ENCODE assay signal across 8 cellular contexts in the genomic region with DNA sequence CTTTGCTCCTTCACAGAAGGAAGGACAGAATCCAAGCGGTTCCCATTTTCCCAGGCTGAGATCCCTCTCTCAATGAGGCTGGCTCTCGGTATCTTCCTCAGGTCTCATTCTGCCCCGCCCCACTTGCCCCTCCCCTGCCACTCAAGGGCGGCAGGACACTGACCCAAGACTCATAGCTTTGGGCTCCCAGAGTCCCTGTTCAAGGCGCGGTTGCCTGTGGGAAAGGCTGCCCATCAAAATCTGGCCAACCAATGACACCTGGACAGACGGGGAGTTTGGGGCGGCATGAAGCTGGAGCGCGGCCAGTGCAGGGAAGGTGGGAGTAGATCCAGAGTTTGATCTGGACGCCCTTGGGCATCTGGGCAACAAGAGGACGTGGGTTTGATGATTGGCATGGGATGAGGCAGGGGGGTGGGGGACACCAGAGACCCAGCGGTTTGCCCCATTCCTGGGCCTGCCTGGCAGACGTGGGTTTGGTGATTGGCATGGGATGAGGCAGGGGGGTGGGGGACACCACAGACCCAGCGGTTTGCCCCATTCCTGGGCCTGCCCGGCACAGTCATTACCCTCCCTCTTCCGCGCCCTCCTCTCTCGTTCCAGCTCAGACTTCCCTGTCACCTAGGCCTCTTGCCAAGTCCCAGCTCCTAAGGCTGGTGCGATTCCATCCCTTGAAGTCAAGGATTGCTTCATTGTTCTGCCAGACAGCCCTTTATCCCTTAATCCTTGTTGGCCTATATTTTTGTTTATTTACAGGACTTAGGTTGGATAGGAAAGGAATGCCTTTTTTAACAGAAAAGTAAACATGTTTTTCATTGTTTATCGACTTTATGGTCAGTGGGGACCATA.
A peak's percentile ranks its signal among the peaks of the same experiment; 100 is the strongest.
DNase-seq lines count a peak whose midpoint lies in the region; ATAC-seq lines count a peak whose summit lies in the region.

No MANE protein-coding gene starts in this region.

- peaks cover 15% of the 10 kb centered on the region for H3K36me3 Mint-ChIP-seq in activated CD4-positive, alpha-beta memory T cell treated with anti-CD3 and anti-CD28 coated beads, Interleukin-2, amount 10 ng/mL, durations not matched to agents 7 days and 5 days (ENCODE audit: low read depth)
- H3K36me3 Mint-ChIP-seq in stimulated activated naive B cell treated with anti-CD40 and anti-IgM and Interleukin-4, amounts not matched to agents 10 μg/mL and 1 μg/mL and 100 μg/mL, for 72 hours: no peaks in the 10 kb centered on the region

- intact Hi-C loops in left cardiac atrium (cut with DNase I): loop anchor here (1.0 to 10.0 kb wide), 4 partner anchors 61 to 374 kb away; partner anchors contain the start of genes RAD52 (in 1 of the 2) and WNK1 (in 1 of the 2)

- CTCF ChIA-PET in activated CD4-positive, alpha-beta memory T cell treated with anti-CD3 and anti-CD28 coated beads, Interleukin-2, amount 10 ng/mL, durations not matched to agents 7 days and 5 days (lab: Charles Lee): interaction anchor here (0.7 to 5.7 kb wide), 10 partner anchors 13 to 378 kb away, joined by 3 to 50 read pairs (median 5); partner anchors contain the start of genes RAD52 and WNK1

- POLR2A ChIA-PET in activated CD4-positive, alpha-beta memory T cell treated with anti-CD3 and anti-CD28 coated beads, Interleukin-2, amount 10 ng/mL, durations not matched to agents 7 days and 5 days (lab: Charles Lee): interaction anchor here (0.7 to 4.9 kb wide), 6 partner anchors 181 to 378 kb away, joined by 3 to 32 read pairs (median 4); partner anchors contain the start of genes RAD52 and WNK1

- H3K27ac Mint-ChIP-seq in activated CD4-positive, alpha-beta memory T cell treated with anti-CD3 and anti-CD28 coated beads, Interleukin-2, amount 10 ng/mL, durations not matched to agents 7 days and 5 days: no peak overlapping the region
- no peak overlapping the region for H3K27ac Mint-ChIP-seq in stimulated activated naive B cell treated with anti-CD40 and anti-IgM and Interleukin-4, amounts not matched to agents 10 μg/mL and 1 μg/mL and 100 μg/mL, for 72 hours

- peaks cover 78% of the 10 kb centered on the region for H3K4me1 Mint-ChIP-seq in activated CD4-positive, alpha-beta memory T cell treated with anti-CD3 and anti-CD28 coated beads, Interleukin-2, amount 10 ng/mL, durations not matched to agents 7 days and 5 days
- H3K4me1 Mint-ChIP-seq in stimulated activated naive B cell treated with anti-CD40 and anti-IgM and Interleukin-4, amounts not matched to agents 10 μg/mL and 1 μg/mL and 100 μg/mL, for 72 hours: peaks cover 8 to 13% of the 10 kb centered on the region in 2 donors

- DNase-seq in activated CD8-positive, alpha-beta memory T cell treated with anti-CD3 and anti-CD28 coated beads, Interleukin-2, amount 50 U/mL, for 48 hours: peak; percentile 53
- DNase-seq in activated CD8-positive, alpha-beta memory T cell treated with anti-CD3 and anti-CD28 coated beads for 24 hours: no peak
- DNase-seq in activated CD4-positive, alpha-beta memory T cell treated with anti-CD3 and anti-CD28 coated beads, Interleukin-2, amount 10 ng/mL, durations not matched to agents 7 days and 5 days: no peak
- DNase-seq in left cardiac atrium: peak; percentile 87
- DNase-seq in pulmonary artery endothelial cell (ENCODE audit: low read depth, low spot score): peak; percentile 29
- DNase-seq in foreskin melanocyte: no peak
- no peak for DNase-seq in COLO668 (lab: John Stamatoyannopoulos, UW; ENCODE audit: unreplicated experiment)
- DNase-seq in stimulated activated naive B cell treated with anti-CD40 and anti-IgM and Interleukin-4, amounts not matched to agents 10 μg/mL and 1 μg/mL and 100 μg/mL, for 72 hours: no peak

- no peaks in the 10 kb centered on the region for H3K27me3 Mint-ChIP-seq in activated CD4-positive, alpha-beta memory T cell treated with anti-CD3 and anti-CD28 coated beads, Interleukin-2, amount 10 ng/mL, durations not matched to agents 7 days and 5 days
- peaks cover 0 to 4% of the 10 kb centered on the region in 2 donors for H3K27me3 Mint-ChIP-seq in stimulated activated naive B cell treated with anti-CD40 and anti-IgM and Interleukin-4, amounts not matched to agents 10 μg/mL and 1 μg/mL and 100 μg/mL, for 72 hours

- no peaks in the 10 kb centered on the region for H3K9me3 Mint-ChIP-seq in activated CD4-positive, alpha-beta memory T cell treated with anti-CD3 and anti-CD28 coated beads, Interleukin-2, amount 10 ng/mL, durations not matched to agents 7 days and 5 days
- no peaks in the 10 kb centered on the region for H3K9me3 Mint-ChIP-seq in stimulated activated naive B cell treated with anti-CD40 and anti-IgM and Interleukin-4, amounts not matched to agents 10 μg/mL and 1 μg/mL and 100 μg/mL, for 72 hours

- H3K4me3 Mint-ChIP-seq in activated CD4-positive, alpha-beta memory T cell treated with anti-CD3 and anti-CD28 coated beads, Interleukin-2, amount 10 ng/mL, durations not matched to agents 7 days and 5 days: peak overlapping the region; percentile 16
- peak overlapping the region in 1 of 2 donors; percentile 31 for H3K4me3 Mint-ChIP-seq in stimulated activated naive B cell treated with anti-CD40 and anti-IgM and Interleukin-4, amounts not matched to agents 10 μg/mL and 1 μg/mL and 100 μg/mL, for 72 hours

- peak; percentile 54 to 56 for ATAC-seq in left cardiac atrium
- no peak for ATAC-seq in stimulated activated naive B cell treated with anti-CD40 and anti-IgM and Interleukin-4, amounts not matched to agents 10 μg/mL and 1 μg/mL and 100 μg/mL, for 72 hours (replicated peaks)

Comparison
In these comparisons a context has a peak if more than half of its experiments do, and no peak if none do; other contexts are left out.
1. DNase-seq: peak in activated CD8-positive, alpha-beta memory T cell treated with anti-CD3 and anti-CD28 coated beads, Interleukin-2, amount 50 U/mL, for 48 hours (single experiment), left cardiac atrium (single experiment) and pulmonary artery endothelial cell (single experiment); none in activated CD8-positive, alpha-beta memory T cell treated with anti-CD3 and anti-CD28 coated beads for 24 hours (single experiment), activated CD4-positive, alpha-beta memory T cell treated with anti-CD3 and anti-CD28 coated beads, Interleukin-2, amount 10 ng/mL, durations not matched to agents 7 days and 5 days (single experiment), foreskin melanocyte (single experiment), COLO668 (single experiment) and stimulated activated naive B cell treated with anti-CD40 and anti-IgM and Interleukin-4, amounts not matched to agents 10 μg/mL and 1 μg/mL and 100 μg/mL, for 72 hours (single experiment).
2. ATAC-seq: peak in left cardiac atrium (2 of 2); none in stimulated activated naive B cell treated with anti-CD40 and anti-IgM and Interleukin-4, amounts not matched to agents 10 μg/mL and 1 μg/mL and 100 μg/mL, for 72 hours (0 of 2).